Comparison of ENCODE assay signal across 10 cellular contexts in the genomic region with DNA sequence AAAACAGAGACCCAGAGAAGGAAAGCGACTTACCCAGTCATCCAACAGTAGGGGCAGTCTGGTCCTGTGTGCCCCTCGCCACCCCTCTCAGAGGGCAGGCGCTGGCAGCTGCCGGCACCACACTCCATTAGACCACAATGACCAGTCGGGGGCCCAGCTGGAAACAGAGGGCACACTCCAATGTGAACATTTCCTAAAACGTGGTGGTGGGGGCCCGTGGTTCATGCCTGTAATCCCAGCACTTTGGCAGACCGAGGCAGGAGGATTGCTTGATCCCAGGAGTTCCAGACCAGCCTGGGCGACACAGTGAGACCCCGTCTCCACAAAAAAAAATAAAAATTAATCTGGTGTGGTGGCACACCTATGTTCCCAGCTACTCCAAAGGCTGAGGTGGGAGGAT. TPM values are rescaled to one million over a fixed set of nuclear protein-coding genes. Genes with fewer than 3 reads are reported as not detected.
A peak's percentile ranks its signal among the peaks of the same experiment; 100 is the strongest.
DNase-seq lines count a peak whose midpoint lies in the region; ATAC-seq and TF ChIP-seq lines count a peak whose summit lies in the region.
"Had no signal": no experiment of that assay in that cellular context is flagged by ENCODE, and none has a peak within 500 bp of the region (broad histone marks: within the 10 kb centered on the region; RNA-seq: fewer than 3 reads in every experiment).

No MANE protein-coding gene starts in this region.

- 88% methylated on average over 10 of the region's 10 CpGs for WGBS in HUES64

- no peak for DNase-seq in CD8-positive, alpha-beta T cell
- DNase-seq in NCI-H526 treated with DMSO at 0.1 percent for 48 hours (lab: John Stamatoyannopoulos, UW) (no peak), HuH-7 (ENCODE audit: low spot score) (no peak), NCI-H1417 treated with DMSO at 0.1 percent for 48 hours (lab: John Stamatoyannopoulos, UW) (no peak), nucleus accumbens (lab: John Stamatoyannopoulos, UW) (no peak)
- DNase-seq: MV-4-11 had no signal

- CTCF ChIA-PET in CD8-positive, alpha-beta T cell (lab: Charles Lee), result interaction anchor here (1.0 kb wide), 1 partner anchor 16 kb away, joined by 3 read pairs; no protein-coding TSS in a partner anchor

- peaks cover 25% of the 10 kb centered on the region for H3K4me1 Mint-ChIP-seq in CD8-positive, alpha-beta T cell (ENCODE audit: low read depth)
- H3K4me1 Mint-ChIP-seq in brain, result peaks cover 34% of the 10 kb centered on the region
- H3K4me1 Mint-ChIP-seq in nephron, result peaks cover 22% of the 10 kb centered on the region

- ATAC-seq in CD8-positive, alpha-beta T cell, result no peak

- no peaks in the 10 kb centered on the region for H3K36me3 Mint-ChIP-seq in CD8-positive, alpha-beta T cell
- H3K36me3 Mint-ChIP-seq in brain (peaks cover under 1% of the 10 kb centered on the region), nephron (ENCODE audit: low read depth) (no peaks in the 10 kb centered on the region)

- H3K27ac ChIP-seq in CD8-positive, alpha-beta T cell (ENCODE audit: low read depth, low read length), result no peak overlapping the region
- no peak overlapping the region for H3K27ac ChIP-seq in HUES64 (ENCODE audit: low read depth, low read length)

- H3K27ac Mint-ChIP-seq in CD8-positive, alpha-beta T cell, result no peak overlapping the region
- H3K27ac Mint-ChIP-seq in brain, result peak overlapping the region in 1 of 5 experiments; percentile 18
- H3K27ac Mint-ChIP-seq in nephron, result no peak overlapping the region

- no peaks in the 10 kb centered on the region for H3K9me3 Mint-ChIP-seq in CD8-positive, alpha-beta T cell
- H3K9me3 Mint-ChIP-seq in brain (no peaks in the 10 kb centered on the region), nephron (no peaks in the 10 kb centered on the region)

- H3K9ac ChIP-seq in HUES64 (ENCODE audit: low read depth, low read length), result no peak overlapping the region

- H3K4me3 Mint-ChIP-seq in CD8-positive, alpha-beta T cell, result peak overlapping the region; percentile 85
- H3K4me3 Mint-ChIP-seq in brain (peak overlapping the region; percentile 84 to 92 (median 86)), nephron (peak overlapping the region; percentile 86 to 91 (median 89))

- no peak for TF ChIP-seq CTCF in CD8-positive, alpha-beta T cell (IDR thresholded peaks at IDR 0.05)
- TF ChIP-seq CTCF in brain (conservative IDR thresholded peaks at IDR 0.05) (no peak), nephron (IDR thresholded peaks at IDR 0.05; ENCODE audit: unreplicated experiment in 3 of 3) (no peak)

- no peaks in the 10 kb centered on the region for H3K9me3 ChIP-seq in CD8-positive, alpha-beta T cell (ENCODE audit: low read length)
- no peaks in the 10 kb centered on the region for H3K9me3 ChIP-seq in HUES64 (ENCODE audit: insufficient read depth, low read depth, low read length)

- no peak overlapping the region for H3K4me3 ChIP-seq in CD8-positive, alpha-beta T cell (ENCODE audit: low read depth, low read length)
- peak overlapping the region; percentile 75; the same call in 1 of the 2 replicates for H3K4me3 ChIP-seq in HUES64 (ENCODE audit: low read length)

- H3K27me3 ChIP-seq in CD8-positive, alpha-beta T cell (ENCODE audit: insufficient read depth, low read length), result no peaks in the 10 kb centered on the region
- peaks cover 37% of the 10 kb centered on the region; the same call in 1 of the 2 replicates for H3K27me3 ChIP-seq in HUES64 (ENCODE audit: insufficient read depth, low read length)

- H3K4me1 ChIP-seq in CD8-positive, alpha-beta T cell (ENCODE audit: insufficient read depth, low read length), result peaks cover 14% of the 10 kb centered on the region
- H3K4me1 ChIP-seq in HUES64 (ENCODE audit: insufficient read depth, low read length), result 0 out of 2 replicates have a peak, but pooled peaks cover 7% of the 10 kb centered on the region

- intact Hi-C loops in CD8-positive, alpha-beta T cell (cut with DNase I, micrococcal nuclease), result loop anchor here (1.0 to 10.0 kb wide), 12 partner anchors 30 to 1415 kb away; a partner anchor contains a TSS

- POLR2A ChIA-PET in CD8-positive, alpha-beta T cell (lab: Charles Lee), result interaction anchor here (0.5 kb wide), 1 partner anchor 42 kb away, joined by 3 read pairs; a partner anchor contains a TSS

- no peaks in the 10 kb centered on the region for H3K36me3 ChIP-seq in CD8-positive, alpha-beta T cell (ENCODE audit: insufficient read depth, low read length)
- H3K36me3 ChIP-seq in HUES64 (ENCODE audit: insufficient read depth, low read length), result no peaks in the 10 kb centered on the region

- peaks cover 12% of the 10 kb centered on the region for H3K27me3 Mint-ChIP-seq in CD8-positive, alpha-beta T cell (ENCODE audit: low read depth)
- H3K27me3 Mint-ChIP-seq in brain (peaks cover 54% of the 10 kb centered on the region), nephron (ENCODE audit: low read depth) (peaks cover 43% of the 10 kb centered on the region)

RNA-seq across cellular contexts. Expression of a gene that starts 0.9 kb away (rescaled TPM):
- total RNA-seq in CD8-positive, alpha-beta T cell, result 10 to 100 TPM; 49.8 to 56.1 TPM
- 82.8 TPM for polyA plus RNA-seq in HUES64 (2013, experiment 1 of 2)
- 80.3 TPM for polyA plus RNA-seq in HUES64 (2013, experiment 2 of 2)
- 66.5 TPM for polyA plus RNA-seq in brain (ENCODE audit: insufficient read depth, low read depth, low replicate concordance)

RNA-seq across cellular contexts. Expression of a gene that starts 30.2 kb away (rescaled TPM):
- not detected for total RNA-seq in CD8-positive, alpha-beta T cell
- 47.3 TPM for polyA plus RNA-seq in HUES64 (2013, experiment 1 of 2)
- 45.8 TPM for polyA plus RNA-seq in HUES64 (2013, experiment 2 of 2)
- polyA plus RNA-seq in brain (ENCODE audit: insufficient read depth, low read depth, low replicate concordance), result 0.08 TPM
- total RNA-seq: renal cortical epithelial cell had no signal

RNA-seq across cellular contexts. Expression of a gene that starts 42.0 kb away (rescaled TPM):
- total RNA-seq in CD8-positive, alpha-beta T cell, result 10 to 100 TPM; 14.4 to 17.3 TPM
- 13.3 TPM for polyA plus RNA-seq in HUES64 (2013, experiment 1 of 2)
- polyA plus RNA-seq in HUES64 (2013, experiment 2 of 2), result 19.1 TPM
- polyA plus RNA-seq in brain (ENCODE audit: insufficient read depth, low read depth, low replicate concordance), result 239 TPM
